ENCODE assay signal across 1 cellular context in the genomic region with DNA sequence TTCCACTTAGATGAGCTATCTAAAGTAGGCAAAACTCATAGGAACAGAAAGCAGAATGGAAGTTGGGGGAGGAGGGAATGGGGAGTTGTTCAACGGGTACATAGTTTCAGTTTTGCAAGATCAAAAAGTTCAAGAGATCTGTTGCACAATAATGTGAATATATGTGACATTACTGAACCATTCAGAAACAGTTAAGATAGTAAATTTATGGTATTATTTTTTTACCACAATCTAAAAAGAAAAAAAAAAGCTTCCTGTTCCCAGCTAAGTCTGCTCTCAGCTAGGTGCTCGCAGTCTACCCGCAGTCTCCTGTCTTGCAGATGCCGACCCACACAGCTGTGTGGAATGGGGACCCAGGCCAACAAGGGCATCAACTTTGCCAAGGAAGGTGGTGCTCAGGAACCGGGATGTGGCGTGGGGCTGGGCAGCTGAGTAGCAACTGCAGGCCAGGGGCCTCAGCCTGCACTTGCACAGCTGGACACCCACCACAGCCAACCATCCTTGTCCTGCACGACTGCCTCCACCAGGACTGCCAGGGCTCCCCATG.
TF ChIP-seq lines count a peak whose summit lies in the region.

No MANE protein-coding gene starts in this region.

TF ChIP-seq in GM12878, 131 proteins besides CTCF, POLR2A, EP300 and RAD21:
- TF ChIP-seq PAX8 (IDR thresholded peaks at IDR 0.05) = no peak
- no peak for TF ChIP-seq SREBF2 (IDR thresholded peaks at IDR 0.05; ENCODE audit: low read length)
- TF ChIP-seq CHD1 (IDR thresholded peaks at IDR 0.05; ENCODE audit: low read depth, low read length) = no peak
- TF ChIP-seq JUND (IDR thresholded peaks at IDR 0.05; ENCODE audit: low read depth, low read length) = no peak
- TF ChIP-seq CBX5 (IDR thresholded peaks at IDR 0.05; ENCODE audit: low read depth) = no peak
- TF ChIP-seq ATF2 (IDR thresholded peaks at IDR 0.05; ENCODE audit: low read length) = no peak
- no peak for TF ChIP-seq CHD2 (IDR thresholded peaks at IDR 0.05; ENCODE audit: borderline replicate concordance, low read depth, low read length)
- TF ChIP-seq, protein P1, sequence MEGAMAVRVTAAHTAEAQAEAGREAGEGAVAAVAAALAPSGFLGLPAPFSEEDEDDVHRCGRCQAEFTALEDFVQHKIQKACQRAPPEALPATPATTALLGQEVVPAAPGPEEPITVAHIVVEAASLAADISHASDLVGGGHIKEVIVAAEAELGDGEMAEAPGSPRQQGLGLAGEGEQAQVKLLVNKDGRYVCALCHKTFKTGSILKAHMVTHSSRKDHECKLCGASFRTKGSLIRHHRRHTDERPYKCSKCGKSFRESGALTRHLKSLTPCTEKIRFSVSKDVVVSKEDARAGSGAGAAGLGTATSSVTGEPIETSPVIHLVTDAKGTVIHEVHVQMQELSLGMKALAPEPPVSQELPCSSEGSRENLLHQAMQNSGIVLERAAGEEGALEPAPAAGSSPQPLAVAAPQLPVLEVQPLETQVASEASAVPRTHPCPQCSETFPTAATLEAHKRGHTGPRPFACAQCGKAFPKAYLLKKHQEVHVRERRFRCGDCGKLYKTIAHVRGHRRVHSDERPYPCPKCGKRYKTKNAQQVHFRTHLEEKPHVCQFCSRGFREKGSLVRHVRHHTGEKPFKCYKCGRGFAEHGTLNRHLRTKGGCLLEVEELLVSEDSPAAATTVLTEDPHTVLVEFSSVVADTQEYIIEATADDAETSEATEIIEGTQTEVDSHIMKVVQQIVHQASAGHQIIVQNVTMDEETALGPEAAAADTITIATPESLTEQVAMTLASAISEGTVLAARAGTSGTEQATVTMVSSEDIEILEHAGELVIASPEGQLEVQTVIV (IDR thresholded peaks at IDR 0.05; ENCODE audit: borderline replicate concordance, partially characterized antibody) = no peak
- no peak for TF ChIP-seq CEBPZ (IDR thresholded peaks at IDR 0.05; ENCODE audit: low read depth, low read length)
- TF ChIP-seq NFIC (IDR thresholded peaks at IDR 0.05; ENCODE audit: low read depth, low read length) = no peak
- no peak for TF ChIP-seq HCFC1 (IDR thresholded peaks at IDR 0.05; ENCODE audit: low read length)
- no peak for TF ChIP-seq MEF2A (IDR thresholded peaks at IDR 0.05; ENCODE audit: insufficient read depth, low read depth, low read length)
- TF ChIP-seq MXI1 (IDR thresholded peaks at IDR 0.05; ENCODE audit: low read depth, low read length) = no peak
